8 cellular contexts compared by ENCODE assay signal in genomic region chr10:50229460-50229859, GRCh38.
"Had no signal": no experiment of that assay in that cellular context is flagged by ENCODE, and none has a peak within 500 bp of the region (broad histone marks: within the 10 kb centered on the region; RNA-seq: fewer than 3 reads in every experiment).

No MANE protein-coding gene starts in this region.

- ATAC-seq: GM23338 had no signal

- FAIRE-seq: H1, H54, HTR-8/SVneo had no signal

- H3K4me2 ChIP-seq: GM23338 had no signal

- H3K4me3 Mint-ChIP-seq: GM23338, H9, IgD-negative memory B cell had no signal

- H3K27ac Mint-ChIP-seq: GM23338, H9, IgD-negative memory B cell had no signal

- DNase-seq: H9, HCEC 1CT, KG1 had no signal

- H3K9me3 Mint-ChIP-seq: GM23338, H9, IgD-negative memory B cell had no signal

- H3K27me3 Mint-ChIP-seq: IgD-negative memory B cell had no signal

- H3K4me3 ChIP-seq: GM23338 had no signal

- H2AFZ ChIP-seq: GM23338 had no signal
